Comparison of ENCODE assay signal across 1 cellular context in genomic region chr6:111777357-111777756, GRCh38.
TF ChIP-seq lines count a peak whose summit lies in the region.

No MANE protein-coding gene starts in this region.

TF ChIP-seq in GM12878, 131 proteins besides CTCF, POLR2A, EP300 and RAD21 (continued from another document):
- TF ChIP-seq, protein P1, sequence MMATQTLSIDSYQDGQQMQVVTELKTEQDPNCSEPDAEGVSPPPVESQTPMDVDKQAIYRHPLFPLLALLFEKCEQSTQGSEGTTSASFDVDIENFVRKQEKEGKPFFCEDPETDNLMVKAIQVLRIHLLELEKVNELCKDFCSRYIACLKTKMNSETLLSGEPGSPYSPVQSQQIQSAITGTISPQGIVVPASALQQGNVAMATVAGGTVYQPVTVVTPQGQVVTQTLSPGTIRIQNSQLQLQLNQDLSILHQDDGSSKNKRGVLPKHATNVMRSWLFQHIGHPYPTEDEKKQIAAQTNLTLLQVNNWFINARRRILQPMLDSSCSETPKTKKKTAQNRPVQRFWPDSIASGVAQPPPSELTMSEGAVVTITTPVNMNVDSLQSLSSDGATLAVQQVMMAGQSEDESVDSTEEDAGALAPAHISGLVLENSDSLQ (IDR thresholded peaks at IDR 0.05), result no peak
- TF ChIP-seq BHLHE40 (IDR thresholded peaks at IDR 0.05; ENCODE audit: borderline replicate concordance in 1 of 2, low read depth in 2 of 2, low read length in 1 of 2), result no peak
- no peak for TF ChIP-seq STAT1 (conservative IDR thresholded peaks at IDR 0.05)
- TF ChIP-seq YY1 (IDR thresholded peaks at IDR 0.05; ENCODE audit: low read depth, low read length), result peak; percentile 92
- TF ChIP-seq POLR2AphosphoS5 (IDR thresholded peaks at IDR 0.05; ENCODE audit: low read length), result no peak
- TF ChIP-seq SMARCA5 (IDR thresholded peaks at IDR 0.05), result no peak
- no peak for TF ChIP-seq MEF2A (IDR thresholded peaks at IDR 0.05; ENCODE audit: insufficient read depth, low read depth, low read length)
- TF ChIP-seq NR2C1 (IDR thresholded peaks at IDR 0.05), result no peak
- TF ChIP-seq, protein P2, sequence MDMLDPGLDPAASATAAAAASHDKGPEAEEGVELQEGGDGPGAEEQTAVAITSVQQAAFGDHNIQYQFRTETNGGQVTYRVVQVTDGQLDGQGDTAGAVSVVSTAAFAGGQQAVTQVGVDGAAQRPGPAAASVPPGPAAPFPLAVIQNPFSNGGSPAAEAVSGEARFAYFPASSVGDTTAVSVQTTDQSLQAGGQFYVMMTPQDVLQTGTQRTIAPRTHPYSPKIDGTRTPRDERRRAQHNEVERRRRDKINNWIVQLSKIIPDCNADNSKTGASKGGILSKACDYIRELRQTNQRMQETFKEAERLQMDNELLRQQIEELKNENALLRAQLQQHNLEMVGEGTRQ (IDR thresholded peaks at IDR 0.05; ENCODE audit: borderline replicate concordance, low read depth, low read length), result no peak
- no peak for TF ChIP-seq BMI1 (IDR thresholded peaks at IDR 0.05; ENCODE audit: borderline replicate concordance)
- TF ChIP-seq CHD1 (IDR thresholded peaks at IDR 0.05; ENCODE audit: low read depth, low read length), result no peak
- 0 out of 4 replicates have a peak, but pooled peaks of 1 of the 2 experiments have one; percentile 16 for TF ChIP-seq IKZF2 (IDR thresholded peaks at IDR 0.05)
- TF ChIP-seq FOS (IDR thresholded peaks at IDR 0.05; ENCODE audit: borderline replicate concordance, extremely low read depth, insufficient read length), result no peak
- no peak for TF ChIP-seq SUPT20H (IDR thresholded peaks at IDR 0.05; ENCODE audit: borderline replicate concordance, control insufficient read depth, low read depth, low read length)
- TF ChIP-seq MEF2B (IDR thresholded peaks at IDR 0.05; ENCODE audit: partially characterized antibody, poor library complexity, severe bottlenecking), result peak; percentile 10
- TF ChIP-seq NR2C2 (IDR thresholded peaks at IDR 0.05; ENCODE audit: borderline replicate concordance, control insufficient read depth, insufficient read length, low read depth), result no peak
- no peak for TF ChIP-seq RELB (IDR thresholded peaks at IDR 0.05; ENCODE audit: low read depth)
- peak; percentile 19; the same call in 1 of the 2 replicates for TF ChIP-seq RUNX3 (IDR thresholded peaks at IDR 0.05; ENCODE audit: low read length)
- TF ChIP-seq SP1 (IDR thresholded peaks at IDR 0.05; ENCODE audit: low read depth, low read length), result no peak
TF ChIP-seq in GM12878: peak in this region for 8.
